In the genomic region with DNA sequence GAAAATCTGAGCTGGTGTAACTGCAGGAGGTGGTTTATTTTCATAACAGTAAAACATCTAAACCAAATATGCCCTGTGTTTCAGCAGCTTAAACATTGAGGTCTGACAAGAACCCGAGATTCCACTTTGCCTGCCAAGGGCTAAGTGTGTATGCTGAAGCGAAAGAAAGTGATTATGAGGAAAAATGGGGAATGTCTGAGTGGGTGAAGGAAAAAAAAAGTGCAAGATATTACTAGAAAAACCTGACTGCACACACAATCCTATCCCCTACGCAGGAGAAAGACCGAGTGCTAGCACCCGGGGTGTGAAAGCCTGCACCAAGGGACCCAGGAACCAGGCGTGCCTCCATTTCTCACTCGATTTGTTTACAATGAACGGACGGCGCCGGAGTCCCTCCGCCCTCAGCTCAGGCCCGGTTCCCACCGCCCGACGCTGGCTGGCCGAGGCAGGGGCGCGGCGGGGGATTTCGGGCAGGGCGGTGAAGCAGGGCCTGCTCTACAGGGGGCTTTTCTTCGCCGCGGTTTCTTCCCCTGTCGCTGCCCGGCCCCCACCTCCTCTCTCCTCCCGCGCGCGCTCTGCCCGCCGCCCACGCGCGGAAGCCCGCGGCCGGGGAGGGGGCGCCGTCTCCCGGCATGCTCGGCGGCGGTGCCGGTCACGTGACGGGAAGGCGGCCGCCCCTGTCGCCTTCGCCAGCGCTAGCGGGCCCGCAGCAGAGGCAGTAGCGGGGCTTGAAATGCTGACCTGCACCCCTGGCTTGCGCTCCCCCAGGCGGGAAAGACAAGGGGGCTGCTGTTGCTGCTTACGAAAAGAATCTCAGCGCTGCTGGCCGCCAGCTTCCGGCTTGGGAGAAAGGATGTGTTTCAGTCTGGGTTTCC, we compare ENCODE assay signal across 8 cellular contexts. TPM values are rescaled to one million over a fixed set of nuclear protein-coding genes. Genes with fewer than 3 reads are reported as not detected.
DNase-seq lines count a peak whose midpoint lies in the region; ATAC-seq and TF ChIP-seq lines count a peak whose summit lies in the region.

No MANE protein-coding gene starts in this region.

- intact Hi-C loops in lower leg skin (cut with DNase I; ENCODE audit: low total_unique reads): no loop called here

- H3K4me3 ChIP-seq in lower leg skin (ENCODE audit: low read depth, poor library complexity, severe bottlenecking): peak overlapping the region; percentile 50

- 0% methylated on average over 20 to 40 of the region's 62 CpGs for WGBS in lower leg skin, 2 donors

- no peak for TF ChIP-seq CTCF in lower leg skin (IDR thresholded peaks at IDR 0.05)

- peak; percentile 70 for DNase-seq in NK-92 treated with Interleukin-12 subunit alpha and Interleukin-12 subunit beta, amount 100 ng/mL, for 24 hours (lab: John Stamatoyannopoulos, UW)
- DNase-seq in NK-92 (lab: John Stamatoyannopoulos, UW; ENCODE audit: unreplicated experiment) (no peak), NCI-H2196 (lab: John Stamatoyannopoulos, UW; ENCODE audit: unreplicated experiment) (peak; percentile 72), dermis blood vessel endothelial cell (peak; percentile 78), lower leg skin (ENCODE audit: low spot score in 2 of 2) (peak in 1 of 2 donors; percentile 94)
- DNase-seq in activated CD4-positive, alpha-beta T cell treated with anti-CD3 and anti-CD28 coated beads, Interleukin-2, amount 50 U/mL, for 1 hour: peak; percentile 72
- peak; percentile 81 to 83 for DNase-seq in stimulated activated CD4-positive, alpha-beta T cell treated with anti-CD3 and anti-CD28 coated beads, Interleukin-4, amount 100 ng/mL, for 4 hours

- peak in 1 of 2 donors; percentile 77 for TF ChIP-seq POLR2A in lower leg skin (IDR thresholded peaks at IDR 0.05)

- ATAC-seq in HG02970 (IDR thresholded peaks at IDR 0.05; ENCODE audit: low FRiP score, unreplicated experiment): peak; percentile 91

RNA-seq across cellular contexts. Expression of gene ITPKB, which starts 35.9 kb away (rescaled TPM):
- total RNA-seq in dermis blood vessel endothelial cell: 36.9 TPM in 2 replicates
- 10 to 100 TPM; 39.3 to 57.2 (median 44.1) TPM for total RNA-seq in lower leg skin
